ENCODE assay signal across 13 cellular contexts in genomic region chrX:136765957-136766356, GRCh38. TPM values are rescaled to one million over a fixed set of nuclear protein-coding genes. Genes with fewer than 3 reads are reported as not detected.
A peak's percentile ranks its signal among the peaks of the same experiment; 100 is the strongest.
DNase-seq lines count a peak whose midpoint lies in the region; ATAC-seq, FAIRE-seq and TF ChIP-seq lines count a peak whose summit lies in the region.
"Had no signal": no experiment of that assay in that cellular context is flagged by ENCODE, and none has a peak within 500 bp of the region (broad histone marks: within the 10 kb centered on the region; RNA-seq: fewer than 3 reads in every experiment).

No MANE protein-coding gene starts in this region.

- peak; percentile 55 for FAIRE-seq in GM12891 (lab: Jason Lieb, UNC)
- FAIRE-seq: H1 had no signal

- H3K36me3 Mint-ChIP-seq in activated naive CD8-positive, alpha-beta T cell: no peaks in the 10 kb centered on the region

- H3K4me1 Mint-ChIP-seq in activated naive CD8-positive, alpha-beta T cell (ENCODE audit: low read depth): peaks cover 70% of the 10 kb centered on the region

- peak overlapping the region; percentile 80 for H3K4me3 Mint-ChIP-seq in activated naive CD8-positive, alpha-beta T cell

- intact Hi-C loops in lower lobe of right lung (cut with DNase I): no loop called here

- peak overlapping the region; percentile 18 for H3K27ac ChIP-seq in lower lobe of right lung

- H3K4me1 ChIP-seq in lower lobe of right lung: no peaks in the 10 kb centered on the region
- H3K4me1 ChIP-seq: right lobe of liver had no signal

- no peaks in the 10 kb centered on the region for H3K27me3 ChIP-seq in lower lobe of right lung (ENCODE audit: low read depth)
- H3K27me3 ChIP-seq: right lobe of liver had no signal

- no peaks in the 10 kb centered on the region for H3K27me3 Mint-ChIP-seq in activated naive CD8-positive, alpha-beta T cell

- no peak for TF ChIP-seq POLR2A in GM12891 (IDR thresholded peaks at IDR 0.05; ENCODE audit: low read depth, low read length)

- no peaks in the 10 kb centered on the region for H3K36me3 ChIP-seq in lower lobe of right lung
- H3K36me3 ChIP-seq: right lobe of liver had no signal

- peak overlapping the region; percentile 80 for H3K27ac Mint-ChIP-seq in activated naive CD8-positive, alpha-beta T cell

- no peaks in the 10 kb centered on the region for H3K9me3 ChIP-seq in lower lobe of right lung
- H3K9me3 ChIP-seq: right lobe of liver had no signal

- ATAC-seq in lower lobe of right lung (peak in 1 of 2 donors; percentile 18), HG03442 (IDR thresholded peaks at IDR 0.05; ENCODE audit: unreplicated experiment) (no peak), GM21423 (IDR thresholded peaks at IDR 0.05; ENCODE audit: unreplicated experiment) (no peak), GM21360 (IDR thresholded peaks at IDR 0.05; ENCODE audit: unreplicated experiment) (no peak)

- no peak for TF ChIP-seq CTCF in lower lobe of right lung (IDR thresholded peaks at IDR 0.05)

- H3K9me3 Mint-ChIP-seq in activated naive CD8-positive, alpha-beta T cell (ENCODE audit: low read depth): no peaks in the 10 kb centered on the region

- H3K4me3 ChIP-seq in lower lobe of right lung: peak overlapping the region; percentile 66

- DNase-seq in AG08396 (ENCODE audit: low spot score): peak; percentile 7
- DNase-seq in GM12891 (ENCODE audit: insufficient read length, low spot score): no peak
- no peak for DNase-seq in lower lobe of right lung
- DNase-seq in NCI-H1105 (lab: John Stamatoyannopoulos, UW): no peak
- DNase-seq: DMS53; MM.1S; right lobe of liver; stimulated activated CD8-positive, alpha-beta memory T cell treated with anti-CD3 and anti-CD28 coated beads, Interleukin-4, amount 100 ng/mL, for 48 hours had no signal

TF ChIP-seq in GM12891, 5 proteins besides CTCF, POLR2A, EP300 and RAD21:
- no peak for TF ChIP-seq POU2F2 (IDR thresholded peaks at IDR 0.05; ENCODE audit: low read depth, low read length)
- no peak for TF ChIP-seq PAX5 (IDR thresholded peaks at IDR 0.05; ENCODE audit: insufficient read depth, low read length, severe bottlenecking)
- TF ChIP-seq POLR2AphosphoS5 (IDR thresholded peaks at IDR 0.05; ENCODE audit: low read depth, low read length): no peak
- TF ChIP-seq SPI1 (IDR thresholded peaks at IDR 0.05; ENCODE audit: low read depth, low read length): no peak
- no peak for TF ChIP-seq TAF1 (IDR thresholded peaks at IDR 0.05; ENCODE audit: low read depth, low read length)

RNA-seq across cellular contexts. Expression of gene ARHGEF6, which starts 14.8 kb away (rescaled TPM):
- 10.1 TPM for polyA plus RNA-seq in GM12891 (2012; ENCODE audit: low read depth, missing spikeins)
- total RNA-seq in lower lobe of right lung: 33.7 TPM
